In genomic region chr9:109968702-109969450, GRCh38 we compare ENCODE assay signal across 9 cellular contexts.
DNase-seq lines count a peak whose midpoint lies in the region; ATAC-seq, FAIRE-seq and TF ChIP-seq lines count a peak whose summit lies in the region.
"Had no signal": no experiment of that assay in that cellular context is flagged by ENCODE, and none has a peak within 500 bp of the region (broad histone marks: within the 10 kb centered on the region; RNA-seq: fewer than 3 reads in every experiment).

No MANE protein-coding gene starts in this region.

- no peak overlapping the region for H2AFZ ChIP-seq in astrocyte (ENCODE audit: low read depth, low read length)

- DNase-seq in Caco-2 (peak; percentile 54 to 58), astrocyte (ENCODE audit: low read depth) (no peak), left lung (no peak), NCI-H1105 treated with DMSO at 0.1 percent for 48 hours (lab: John Stamatoyannopoulos, UW) (no peak), NCI-H128 (lab: John Stamatoyannopoulos, UW; ENCODE audit: unreplicated experiment) (no peak), GM03348 (ENCODE audit: low spot score) (no peak)

- H3K4me1 Mint-ChIP-seq in Caco-2 (ENCODE audit: low read depth, unreplicated experiment) (no peaks in the 10 kb centered on the region), astrocyte (ENCODE audit: low read depth, unreplicated experiment) (peaks cover 9% of the 10 kb centered on the region)

- no peaks in the 10 kb centered on the region for H3K4me1 ChIP-seq in Caco-2
- H3K4me1 ChIP-seq in astrocyte (ENCODE audit: insufficient read depth, low read length): no peaks in the 10 kb centered on the region
- peaks cover 8 to 34% of the 10 kb centered on the region in 2 donors for H3K4me1 ChIP-seq in left lung

- H3K4me3 ChIP-seq in Caco-2 (ENCODE audit: low read depth, low read length) (no peak overlapping the region), astrocyte (ENCODE audit: insufficient read depth, low read depth, low read length) (no peak overlapping the region), left lung (no peak overlapping the region)

- H3K9me3 ChIP-seq in Caco-2 (no peaks in the 10 kb centered on the region), astrocyte (ENCODE audit: insufficient read depth, low read depth, low read length) (no peaks in the 10 kb centered on the region), left lung (no peaks in the 10 kb centered on the region)

- no peak overlapping the region for H3K27ac Mint-ChIP-seq in Caco-2 (ENCODE audit: unreplicated experiment)
- H3K27ac Mint-ChIP-seq in astrocyte (ENCODE audit: unreplicated experiment): no peak overlapping the region

- FAIRE-seq in astrocyte (lab: Jason Lieb, UNC): no peak

- H3K9me3 Mint-ChIP-seq in Caco-2 (ENCODE audit: unreplicated experiment) (no peaks in the 10 kb centered on the region), astrocyte (ENCODE audit: unreplicated experiment) (peaks cover 2% of the 10 kb centered on the region)

- ATAC-seq in HG03342 (IDR thresholded peaks at IDR 0.05; ENCODE audit: unreplicated experiment) (peak; percentile 19), left lung (peak; percentile 43), HG03139 (IDR thresholded peaks at IDR 0.05; ENCODE audit: unreplicated experiment) (no peak)

- H3K27me3 ChIP-seq in Caco-2 (replicated peaks; ENCODE audit: control insufficient read depth, insufficient read depth, low read length) (no peaks in the 10 kb centered on the region), astrocyte (ENCODE audit: insufficient read depth, low read length) (no peaks in the 10 kb centered on the region), left lung (no peaks in the 10 kb centered on the region)

- POLR2A ChIA-PET in Caco-2 (lab: Charles Lee): interaction anchor here (0.6 kb wide), 1 partner anchor 9 kb away, joined by 3 read pairs; no protein-coding TSS in a partner anchor

- H3K36me3 ChIP-seq in Caco-2 (ENCODE audit: control insufficient read depth, insufficient read depth, low read length): no peaks in the 10 kb centered on the region
- no peaks in the 10 kb centered on the region for H3K36me3 ChIP-seq in astrocyte (ENCODE audit: insufficient read depth, low read length)
- H3K36me3 ChIP-seq in left lung: no peaks in the 10 kb centered on the region

- no peak overlapping the region for H3K27ac ChIP-seq in astrocyte (ENCODE audit: low read depth, low read length)
- H3K27ac ChIP-seq in left lung: peak overlapping the region; percentile 50 to 53
- H3K27ac ChIP-seq: epithelial cell of prostate had no signal

- intact Hi-C loops in Caco-2 (cut with micrococcal nuclease; ENCODE audit: unreplicated experiment) (loop anchor here (1.0 to 2.0 kb wide), 5 partner anchors 66 to 184 kb away; no protein-coding TSS in a partner anchor), left lung (cut with DNase I) (no loop called here)

- H3K27me3 Mint-ChIP-seq in Caco-2 (ENCODE audit: insufficient read depth, unreplicated experiment) (no peaks in the 10 kb centered on the region), astrocyte (ENCODE audit: low read depth, unreplicated experiment) (no peaks in the 10 kb centered on the region)

- H4K20me1 ChIP-seq in astrocyte (ENCODE audit: insufficient read depth, low read length): peaks cover 16% of the 10 kb centered on the region

- no peaks in the 10 kb centered on the region for H3K79me2 ChIP-seq in astrocyte (ENCODE audit: insufficient read depth, low read length)

- peak in 1 of 2 experiments; percentile 37 for TF ChIP-seq CTCF in Caco-2 (IDR thresholded peaks at IDR 0.05; ENCODE audit: insufficient read depth in 1 of 2, low read depth in 1 of 2, low read length in 1 of 2, severe bottlenecking in 1 of 2, unreplicated experiment in 1 of 2)
- TF ChIP-seq CTCF in astrocyte (IDR thresholded peaks at IDR 0.05; ENCODE audit: insufficient read depth, low read depth, low read length): peak; percentile 5
- TF ChIP-seq CTCF in left lung (IDR thresholded peaks at IDR 0.05): no peak

- H3K4me3 Mint-ChIP-seq in Caco-2 (ENCODE audit: unreplicated experiment) (no peak overlapping the region), astrocyte (ENCODE audit: unreplicated experiment) (no peak overlapping the region)

- H3K4me2 ChIP-seq in astrocyte (ENCODE audit: low read length): no peak overlapping the region

- no TSS peak for BruUV-seq in Caco-2 (replicated peaks; lab: Mats Ljungman, UMichigan)

- H3K9ac ChIP-seq in astrocyte (ENCODE audit: low read length): no peak overlapping the region

- H3K36me3 Mint-ChIP-seq in Caco-2 (ENCODE audit: insufficient read depth, unreplicated experiment) (no peaks in the 10 kb centered on the region), astrocyte (ENCODE audit: low read depth, unreplicated experiment) (peaks cover 24% of the 10 kb centered on the region)

- CTCF ChIA-PET in Caco-2 (lab: Charles Lee): interaction anchor here (0.6 to 2.7 kb wide), 6 partner anchors 12 to 196 kb away, joined by 3 to 7 read pairs (median 3); no protein-coding TSS in a partner anchor

Comparison
In these comparisons a context has a peak if more than half of its experiments do, and no peak if none do; other contexts are left out.
1. DNase-seq: peak in Caco-2 (2 of 2); none in astrocyte (single experiment), left lung (0 of 2), NCI-H1105 treated with DMSO at 0.1 percent for 48 hours (single experiment), NCI-H128 (single experiment) and GM03348 (single experiment).